ENCODE assay signal across 9 cellular contexts in genomic region chr2:188984126-188984525, GRCh38. TPM values are rescaled to one million over a fixed set of nuclear protein-coding genes. Genes with fewer than 3 reads are reported as not detected.
DNase-seq lines count a peak whose midpoint lies in the region; ATAC-seq and TF ChIP-seq lines count a peak whose summit lies in the region.
"Had no signal": no experiment of that assay in that cellular context is flagged by ENCODE, and none has a peak within 500 bp of the region (broad histone marks: within the 10 kb centered on the region; RNA-seq: fewer than 3 reads in every experiment).

No MANE protein-coding gene starts in this region.

- peak overlapping the region; percentile 69 for H3K27ac ChIP-seq in SK-N-MC
- peak overlapping the region; percentile 60 for H3K27ac ChIP-seq in skeletal muscle tissue (ENCODE audit: low read depth, low read length)

- ATAC-seq in GM19455 (IDR thresholded peaks at IDR 0.05; ENCODE audit: unreplicated experiment) = no peak

- H3K9ac ChIP-seq in SK-N-MC (ENCODE audit: insufficient read length) = peak overlapping the region; percentile 2
- peak overlapping the region in 1 of 3 donors; percentile 48 for H3K9ac ChIP-seq in skeletal muscle tissue (ENCODE audit: low read depth in 1 of 3, low read length in 3 of 3)

- H3K36me3 ChIP-seq in SK-N-MC (ENCODE audit: insufficient read depth, low read length) (peaks cover 38% of the 10 kb centered on the region), skeletal muscle tissue (ENCODE audit: control insufficient read depth in 3 of 3, insufficient read depth in 3 of 3, low read length in 3 of 3) (peaks cover 0 to 2% (median 0%) of the 10 kb centered on the region in 3 donors)

- H3K27me3 ChIP-seq in skeletal muscle tissue (ENCODE audit: control insufficient read depth in 3 of 3, insufficient read depth in 3 of 3, low read length in 3 of 3) = no peaks in the 10 kb centered on the region

- H3K9me3 ChIP-seq in SK-N-MC (ENCODE audit: low read depth, low read length) (no peaks in the 10 kb centered on the region), skeletal muscle tissue (ENCODE audit: control insufficient read depth in 3 of 3, low read length in 3 of 3) (no peaks in the 10 kb centered on the region)

- TF ChIP-seq CTCF in foreskin fibroblast (IDR thresholded peaks at IDR 0.05; ENCODE audit: low read depth, low read length) = peak; percentile 40

- DNase-seq in GM04503 (ENCODE audit: low read depth) = peak; percentile 55
- no peak for DNase-seq in SK-N-MC (ENCODE audit: low read depth, low spot score)
- DNase-seq in foreskin fibroblast = peak in 1 of 2 donors; percentile 76
- DNase-seq in C1 segment of cervical spinal cord (lab: John Stamatoyannopoulos, UW) = no peak
- DNase-seq in stimulated activated CD4-positive, alpha-beta T cell treated with anti-CD3 and anti-CD28 coated beads, Interleukin-2, amount 100 ng/mL, for 48 hours = no peak
- DNase-seq in posterior vena cava (ENCODE audit: low spot score) = no peak
- DNase-seq: cortex of kidney had no signal

- intact Hi-C loops in posterior vena cava (cut with DNase I) = loop anchor here in 1 of 2 donors (5.0 kb wide), 1 partner anchor 457 kb away; no protein-coding TSS in a partner anchor

- H3K4me1 ChIP-seq in skeletal muscle tissue (ENCODE audit: control insufficient read depth in 3 of 3, insufficient read depth in 3 of 3, low read length in 3 of 3) = no peaks in the 10 kb centered on the region

- H3K4me3 ChIP-seq in SK-N-MC (no peak overlapping the region), foreskin fibroblast (ENCODE audit: low read depth in 1 of 2, low read length in 2 of 2) (peak overlapping the region in 1 of 2 donors; percentile 27), skeletal muscle tissue (ENCODE audit: low read length in 3 of 3) (no peak overlapping the region)

RNA-seq across cellular contexts. Expression of gene COL3A1, which starts 10.0 kb away (rescaled TPM):
- total RNA-seq in skeletal muscle tissue (6,920 TPM), posterior vena cava (1,000 to 10,000 TPM in 1 of 2 donors, 100 to 1,000 TPM in 1; 826 to 2,244 TPM)
